ENCODE assay signal across 10 cellular contexts in genomic region chrX:72620550-72621145, GRCh38. TPM values are rescaled to one million over a fixed set of nuclear protein-coding genes. Genes with fewer than 3 reads are reported as not detected.
DNase-seq lines count a peak whose midpoint lies in the region; ATAC-seq and TF ChIP-seq lines count a peak whose summit lies in the region.
"Had no signal": no experiment of that assay in that cellular context is flagged by ENCODE, and none has a peak within 500 bp of the region (broad histone marks: within the 10 kb centered on the region; RNA-seq: fewer than 3 reads in every experiment).

No MANE protein-coding gene starts in this region.

- peaks cover 3% of the 10 kb centered on the region for H3K27me3 Mint-ChIP-seq in activated T-cell treated with anti-CD3 and anti-CD28 coated beads, Interleukin-2, amount 50 U/mL, for 4 hours (ENCODE audit: low read depth)
- no peaks in the 10 kb centered on the region for H3K27me3 Mint-ChIP-seq in progenitor cell of endocrine pancreas

- no peaks in the 10 kb centered on the region for H3K36me3 Mint-ChIP-seq in activated T-cell treated with anti-CD3 and anti-CD28 coated beads, Interleukin-2, amount 50 U/mL, for 4 hours (ENCODE audit: insufficient read depth)
- H3K36me3 Mint-ChIP-seq in progenitor cell of endocrine pancreas (ENCODE audit: insufficient read depth): peaks cover 7% of the 10 kb centered on the region

- no peaks in the 10 kb centered on the region for H3K4me1 ChIP-seq in right atrium auricular region

- H3K9me3 ChIP-seq in right atrium auricular region: no peaks in the 10 kb centered on the region

- DNase-seq in SIG-M5 treated with dmso at 0.1 percent for 504 hours (lab: John Stamatoyannopoulos, UW; ENCODE audit: unreplicated experiment) (peak; percentile 40), SIG-M5 (lab: John Stamatoyannopoulos, UW) (no peak), right atrium auricular region (ENCODE audit: low spot score) (peak; percentile 60), progenitor cell of endocrine pancreas (ENCODE audit: low spot score, unreplicated experiment) (no peak), middle frontal gyrus (ENCODE audit: extremely low spot score, low spot score) (no peak), NCI-H2081 (lab: John Stamatoyannopoulos, UW) (no peak)
- no peak for DNase-seq in activated T-cell treated with anti-CD3 and anti-CD28 coated beads, Interleukin-2, amount 50 U/mL, for 4 hours
- peak; percentile 25 to 50 for DNase-seq in stimulated activated CD8-positive, alpha-beta memory T cell treated with anti-CD3 and anti-CD28 coated beads, Interleukin-7, amount 100 ng/mL, for 48 hours (ENCODE audit: extremely low read depth in 1 of 2, low read depth in 1 of 2)

- H3K27ac Mint-ChIP-seq in progenitor cell of endocrine pancreas: no peak overlapping the region
- H3K27ac Mint-ChIP-seq: B cell, nephron had no signal

- no peak overlapping the region for H3K4me3 ChIP-seq in right atrium auricular region

- H3K36me3 ChIP-seq in right atrium auricular region: no peaks in the 10 kb centered on the region

- peak overlapping the region in 1 of 2 donors; percentile 17 for H3K27ac ChIP-seq in right atrium auricular region

- H3K9me3 Mint-ChIP-seq in activated T-cell treated with anti-CD3 and anti-CD28 coated beads, Interleukin-2, amount 50 U/mL, for 4 hours: no peaks in the 10 kb centered on the region
- H3K9me3 Mint-ChIP-seq in progenitor cell of endocrine pancreas (ENCODE audit: low read depth): peaks cover 17% of the 10 kb centered on the region
- H3K9me3 Mint-ChIP-seq: nephron had no signal

- ATAC-seq in activated T-cell treated with anti-CD3 and anti-CD28 coated beads, Interleukin-2, amount 50 U/mL, for 4 hours: peak; percentile 42 to 52

- no peak for TF ChIP-seq CTCF in right atrium auricular region (IDR thresholded peaks at IDR 0.05)
- no peak for TF ChIP-seq CTCF in progenitor cell of endocrine pancreas (IDR thresholded peaks at IDR 0.05; ENCODE audit: unreplicated experiment)

- H3K27me3 ChIP-seq in right atrium auricular region: no peaks in the 10 kb centered on the region

- H3K4me1 Mint-ChIP-seq in activated T-cell treated with anti-CD3 and anti-CD28 coated beads, Interleukin-2, amount 50 U/mL, for 4 hours (ENCODE audit: low read depth): peaks cover 17% of the 10 kb centered on the region
- no peaks in the 10 kb centered on the region for H3K4me1 Mint-ChIP-seq in progenitor cell of endocrine pancreas (ENCODE audit: low read depth)
- H3K4me1 Mint-ChIP-seq: B cell, nephron had no signal

- peak overlapping the region; percentile 68 for H3K4me3 Mint-ChIP-seq in activated T-cell treated with anti-CD3 and anti-CD28 coated beads, Interleukin-2, amount 50 U/mL, for 4 hours
- H3K4me3 Mint-ChIP-seq in progenitor cell of endocrine pancreas (ENCODE audit: low read depth): no peak overlapping the region
- H3K4me3 Mint-ChIP-seq: B cell, nephron had no signal

RNA-seq across cellular contexts. Expression of gene HDAC8, which starts 48.0 kb away (rescaled TPM):
- total RNA-seq in activated T-cell treated with anti-CD3 and anti-CD28 coated beads, Interleukin-2, amount 50 U/mL, for 4 hours: 10 to 100 TPM; 15.9 to 19.6 (median 18.1) TPM
- 10 to 100 TPM; 12.0 to 13.0 TPM for total RNA-seq in right atrium auricular region
- total RNA-seq in progenitor cell of endocrine pancreas: 37.6 and 38.4 TPM in 2 replicates

Comparison
In these comparisons a context has a peak if more than half of its experiments do, and no peak if none do; other contexts are left out.
1. DNase-seq: peak in SIG-M5 treated with dmso at 0.1 percent for 504 hours (single experiment), right atrium auricular region (single experiment) and stimulated activated CD8-positive, alpha-beta memory T cell treated with anti-CD3 and anti-CD28 coated beads, Interleukin-7, amount 100 ng/mL, for 48 hours (2 of 2); none in SIG-M5 (single experiment), activated T-cell treated with anti-CD3 and anti-CD28 coated beads, Interleukin-2, amount 50 U/mL, for 4 hours (single experiment), progenitor cell of endocrine pancreas (single experiment), middle frontal gyrus (single experiment) and NCI-H2081 (0 of 2).